In the genomic region with DNA sequence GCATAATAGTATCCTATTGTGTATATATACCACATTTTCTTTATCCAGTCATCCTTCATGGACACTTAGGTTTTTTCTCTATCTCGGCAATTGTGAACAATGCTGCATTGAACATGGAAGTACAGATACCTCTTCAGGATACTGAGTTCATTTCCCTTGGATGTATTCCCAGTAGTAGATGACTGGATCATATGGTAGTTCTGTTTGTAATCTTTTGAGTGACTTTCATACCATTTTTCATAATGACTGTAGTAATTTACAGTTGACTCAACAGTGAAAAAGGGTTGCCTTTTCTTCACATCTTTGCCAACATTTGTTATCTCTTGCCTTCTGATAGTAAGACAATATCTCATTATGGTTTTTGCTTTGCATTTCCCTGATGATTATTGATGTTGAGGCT, we compare ENCODE assay signal across 21 cellular contexts. TPM values are rescaled to one million over a fixed set of nuclear protein-coding genes. Genes with fewer than 3 reads are reported as not detected.
A peak's percentile ranks its signal among the peaks of the same experiment; 100 is the strongest.
DNase-seq lines count a peak whose midpoint lies in the region; TF ChIP-seq lines count a peak whose summit lies in the region.
"Had no signal": no experiment of that assay in that cellular context is flagged by ENCODE, and none has a peak within 500 bp of the region (broad histone marks: within the 10 kb centered on the region; RNA-seq: fewer than 3 reads in every experiment).

No MANE protein-coding gene starts in this region.

- H3K9me3 ChIP-seq in A673 (ENCODE audit: low read depth, low read length, poor library complexity, severe bottlenecking): no peaks in the 10 kb centered on the region
- H3K9me3 ChIP-seq: heart left ventricle, lower lobe of right lung, pancreas, SJSA1 had no signal

- no peaks in the 10 kb centered on the region for H3K27me3 ChIP-seq in A673 (replicated peaks; ENCODE audit: insufficient read depth, low read depth, low read length, poor library complexity)
- H3K27me3 ChIP-seq: heart left ventricle, pancreas had no signal

- H3K4me1 ChIP-seq in A673 (ENCODE audit: insufficient read depth, low read length, poor library complexity, severe bottlenecking): peaks cover 16% of the 10 kb centered on the region
- H3K4me1 ChIP-seq: lower lobe of right lung, pancreas, SJSA1 had no signal

- CTCF ChIA-PET in A673 (lab: Charles Lee): no interaction called here

- peak; percentile 51 for DNase-seq in EH (ENCODE audit: low read depth)
- peak; percentile 26 for DNase-seq in M059J (ENCODE audit: low read depth)
- DNase-seq in choroid plexus epithelial cell (ENCODE audit: low read depth): peak; percentile 28
- peak; percentile 89 to 95 for DNase-seq in lung microvascular endothelial cell (ENCODE audit: low read depth in 2 of 2)
- DNase-seq in DMS79 treated with DMSO at 0.1 percent for 48 hours (lab: John Stamatoyannopoulos, UW): no peak
- no peak for DNase-seq in stimulated activated CD4-positive, alpha-beta T cell treated with anti-CD3 and anti-CD28 coated beads, Interleukin-2, amount 100 ng/mL, for 48 hours
- no peak for DNase-seq in NCI-H2081 treated with DMSO at 0.1 percent for 48 hours (lab: John Stamatoyannopoulos, UW)
- no peak for DNase-seq in A673 (ENCODE audit: low spot score)
- DNase-seq: activated CD4-positive, alpha-beta T cell treated with anti-CD3 and anti-CD28 coated beads, Interleukin-2, amount 10 ng/mL, durations not matched to agents 24 days and 14 days; activated effector memory CD4-positive, alpha-beta T cell treated with Interleukin-2 at 50 U/mL for 16 hours; amniotic stem cell; COR-L47; heart left ventricle; KG1; lower lobe of right lung; naive thymus-derived CD4-positive, alpha-beta T cell; NCI-H1092; NCI-H69; pancreas; stimulated activated CD4-positive, alpha-beta T cell treated with anti-CD3 and anti-CD28 coated beads, Interleukin-2, amount 100 ng/mL, for 24 hours had no signal

- no TSS peak for BruUV-seq in A673 (replicated peaks; lab: Mats Ljungman, UMichigan)

- H3K36me3 ChIP-seq in A673 (ENCODE audit: insufficient read depth, low read length, poor library complexity, severe bottlenecking): no peaks in the 10 kb centered on the region
- H3K36me3 ChIP-seq: heart left ventricle, lower lobe of right lung, pancreas, SJSA1 had no signal

- H3K27ac ChIP-seq in A673 (ENCODE audit: low read depth, low read length, poor library complexity, severe bottlenecking): no peak overlapping the region
- H3K27ac ChIP-seq: heart left ventricle, lower lobe of right lung, pancreas, SJSA1 had no signal

- intact Hi-C loops in A673 (cut with micrococcal nuclease; ENCODE audit: unreplicated experiment): loop anchor here (2.0 kb wide), 2 partner anchors 64 to 426 kb away; no protein-coding TSS in a partner anchor

- H3K4me3 ChIP-seq in choroid plexus epithelial cell (ENCODE audit: low read depth, low read length) (no peak overlapping the region), A673 (ENCODE audit: low read depth, low read length, poor library complexity, severe bottlenecking) (no peak overlapping the region)
- H3K4me3 ChIP-seq: heart left ventricle, lower lobe of right lung, pancreas, SJSA1 had no signal

- TF ChIP-seq CTCF in choroid plexus epithelial cell (conservative IDR thresholded peaks at IDR 0.05; ENCODE audit: low read depth, low read length): no peak
- TF ChIP-seq CTCF in A673 (conservative IDR thresholded peaks at IDR 0.05; ENCODE audit: low read depth, low read length): no peak

- POLR2A ChIA-PET in A673 (lab: Charles Lee; ENCODE audit: low non-redundant PET): no interaction called here

RNA-seq across cellular contexts. Expression of gene MYH15, which starts 21.8 kb away (rescaled TPM):
- total RNA-seq in M059J (2014; rRNA removed; shearing (Covaris generic)): 0.05 and 0.44 TPM in 2 replicates
- total RNA-seq in lung microvascular endothelial cell (under 0.01 TPM in 2 replicates), A673 (2021) (1.1 and 1.2 TPM in 2 replicates)

Comparison
In these comparisons a context has a peak if more than half of its experiments do, and no peak if none do; other contexts are left out.
1. DNase-seq: peak in EH (single experiment), M059J (single experiment), choroid plexus epithelial cell (single experiment) and lung microvascular endothelial cell (2 of 2); none in DMS79 treated with DMSO at 0.1 percent for 48 hours (single experiment), stimulated activated CD4-positive, alpha-beta T cell treated with anti-CD3 and anti-CD28 coated beads, Interleukin-2, amount 100 ng/mL, for 48 hours (0 of 2), NCI-H2081 treated with DMSO at 0.1 percent for 48 hours (single experiment) and A673 (single experiment).